ENCODE assay signal across 1 cellular context in genomic region chr18:37483221-37483971, GRCh38.
TF ChIP-seq lines count a peak whose summit lies in the region.

No MANE protein-coding gene starts in this region.

TF ChIP-seq in H1, 55 proteins besides CTCF, POLR2A, EP300 and RAD21 (continued from another document):
- TF ChIP-seq JUN (IDR thresholded peaks at IDR 0.05; ENCODE audit: low read depth, low read length) (no peak), BACH1 (IDR thresholded peaks at IDR 0.05; ENCODE audit: low read length) (no peak), SRF (IDR thresholded peaks at IDR 0.05; ENCODE audit: low read depth, low read length) (no peak), SIN3A (conservative IDR thresholded peaks at IDR 0.05 in 1 of 2, IDR thresholded peaks at IDR 0.05 in 1 of 2; ENCODE audit: low read depth in 1 of 2, low read length in 2 of 2) (peak; percentile 91 to 95), CHD1 (IDR thresholded peaks at IDR 0.05; ENCODE audit: low read depth, low read length) (no peak)
